Comparison of ENCODE assay signal across 8 cellular contexts in genomic region chr13:40992678-40993077, GRCh38. TPM values are rescaled to one million over a fixed set of nuclear protein-coding genes. Genes with fewer than 3 reads are reported as not detected.
DNase-seq lines count a peak whose midpoint lies in the region; ATAC-seq and TF ChIP-seq lines count a peak whose summit lies in the region.

No MANE protein-coding gene starts in this region.

- H3K18ac ChIP-seq in H9 (ENCODE audit: insufficient read length, low read depth, low read length), result no peak overlapping the region

- H4K91ac ChIP-seq in H9 (ENCODE audit: insufficient read length, low read depth, low read length), result no peak overlapping the region

- H4K8ac ChIP-seq in H9 (replicated peaks; ENCODE audit: insufficient read length, low read depth, low read length), result no peak overlapping the region

- no peak overlapping the region for H2BK20ac ChIP-seq in H9 (ENCODE audit: low read depth, low read length, poor library complexity, severe bottlenecking)

- H3K23me2 ChIP-seq in H9 (ENCODE audit: insufficient read length, low read depth, low read length, poor library complexity, severe bottlenecking), result no peaks in the 10 kb centered on the region

- no peak overlapping the region for H3T11ph ChIP-seq in H9 (ENCODE audit: low read length)

- intact Hi-C loops in activated T-helper 2 cell treated with anti-CD3 and anti-CD28 coated beads, Interferon-gamma antibody, Interleukin-2, Interleukin-4, amounts not matched to agents 10 μg/mL and 5 μg/mL and 100 μg/mL, durations not matched to agents 14 hours and 24 hours and 36 hours (cut with micrococcal nuclease), result loop anchor here (2.0 kb wide), 1 partner anchor 18 kb away; no protein-coding TSS in a partner anchor

- no peak overlapping the region for H3K23ac ChIP-seq in H9 (ENCODE audit: insufficient read length, low read depth, low read length)

- H4K20me1 ChIP-seq in BLaER1 (peaks cover 100% of the 10 kb centered on the region), H9 (ENCODE audit: control insufficient read depth, insufficient read depth, insufficient read length) (no peaks in the 10 kb centered on the region)

- H3K56ac ChIP-seq in H9 (ENCODE audit: insufficient read length, low read depth, low read length), result no peak overlapping the region

- H2AK5ac ChIP-seq in H9 (ENCODE audit: insufficient read length, low read length), result no peak overlapping the region

- TF ChIP-seq CTCF in H9 (conservative IDR thresholded peaks at IDR 0.05), result 0 out of 3 replicates have a peak, but pooled peaks have one; percentile 14

- DNase-seq in H9, result no peak
- DNase-seq in activated T-helper 2 cell treated with anti-CD3 and anti-CD28 coated beads, Interferon-gamma antibody, Interleukin-2, Interleukin-4, amounts not matched to agents 10 μg/mL and 5 μg/mL and 100 μg/mL, durations not matched to agents 14 hours and 24 hours and 36 hours (ENCODE audit: low spot score), result no peak
- DNase-seq in midbrain (lab: John Stamatoyannopoulos, UW), result peak; percentile 33
- DNase-seq in MG63, result no peak
- no peak for DNase-seq in RKO (ENCODE audit: low spot score)
- DNase-seq in NCI-H2029 (lab: John Stamatoyannopoulos, UW), result no peak

- H3K4me2 ChIP-seq in BLaER1, result peak overlapping the region; percentile 69
- H3K4me2 ChIP-seq in H9 (ENCODE audit: insufficient read depth, insufficient read length, low read length), result no peak overlapping the region

- H4K5ac ChIP-seq in H9 (ENCODE audit: insufficient read length, low read depth, low read length), result no peak overlapping the region

- H3K27ac Mint-ChIP-seq in H9, result peak overlapping the region in 2 of 3 experiments; percentile 52 to 87; a peak in 5 of 7 replicates
- H3K27ac Mint-ChIP-seq in activated T-helper 2 cell treated with anti-CD3 and anti-CD28 coated beads, Interferon-gamma antibody, Interleukin-2, Interleukin-4, amounts not matched to agents 10 μg/mL and 5 μg/mL and 100 μg/mL, durations not matched to agents 14 hours and 24 hours and 36 hours, result peak overlapping the region; percentile 68

- H2BK120ac ChIP-seq in H9 (ENCODE audit: low read depth, low read length, poor library complexity, severe bottlenecking), result no peak overlapping the region

- peaks cover 76% of the 10 kb centered on the region for H3K4me1 ChIP-seq in BLaER1
- no peaks in the 10 kb centered on the region for H3K4me1 ChIP-seq in H9 (ENCODE audit: insufficient read depth, low read length)

- no peak overlapping the region for H3K4ac ChIP-seq in H9 (ENCODE audit: low read depth, low read length)

- peak overlapping the region; percentile 68 for H3K27ac ChIP-seq in BLaER1
- H3K27ac ChIP-seq in H9 (ENCODE audit: insufficient read length, low read depth, low read length), result no peak overlapping the region

- H3K9me3 ChIP-seq in BLaER1 (no peaks in the 10 kb centered on the region), H9 (ENCODE audit: control insufficient read depth, low read depth, low read length) (no peaks in the 10 kb centered on the region), MG63 (no peaks in the 10 kb centered on the region)

- H2AFZ ChIP-seq in H9 (ENCODE audit: low read length), result no peak overlapping the region

- peaks cover 0 to 7% of the 10 kb centered on the region in 2 experiments; a peak in 1 of 5 replicates for H3K9me3 Mint-ChIP-seq in H9
- no peaks in the 10 kb centered on the region for H3K9me3 Mint-ChIP-seq in activated T-helper 2 cell treated with anti-CD3 and anti-CD28 coated beads, Interferon-gamma antibody, Interleukin-2, Interleukin-4, amounts not matched to agents 10 μg/mL and 5 μg/mL and 100 μg/mL, durations not matched to agents 14 hours and 24 hours and 36 hours

- no peak for ATAC-seq in HG03025 (IDR thresholded peaks at IDR 0.05; ENCODE audit: low FRiP score, unreplicated experiment)

- no peak overlapping the region for H2BK5ac ChIP-seq in H9 (ENCODE audit: insufficient read length, low read length)

- no peak overlapping the region for H3K4me3 Mint-ChIP-seq in H9
- no peak overlapping the region for H3K4me3 Mint-ChIP-seq in activated T-helper 2 cell treated with anti-CD3 and anti-CD28 coated beads, Interferon-gamma antibody, Interleukin-2, Interleukin-4, amounts not matched to agents 10 μg/mL and 5 μg/mL and 100 μg/mL, durations not matched to agents 14 hours and 24 hours and 36 hours (ENCODE audit: low read depth)

- WGBS in H9 (ENCODE audit: extremely low coverage, insufficient read length, low lambda C conversion rate), result no CpG with 5 or more reads among the region's 1 CpG

- H3K27me3 ChIP-seq in BLaER1 (no peaks in the 10 kb centered on the region), H9 (ENCODE audit: insufficient read depth, low read length) (no peaks in the 10 kb centered on the region), MG63 (no peaks in the 10 kb centered on the region)

- H2BK12ac ChIP-seq in H9 (ENCODE audit: insufficient read length, low read depth, low read length), result no peak overlapping the region

- peaks cover 0 to 9% (median 3%) of the 10 kb centered on the region in 3 experiments; a peak in 3 of 7 replicates for H3K36me3 Mint-ChIP-seq in H9 (ENCODE audit: insufficient read depth in 1 of 3, low read depth in 3 of 3)
- peaks cover 44% of the 10 kb centered on the region for H3K36me3 Mint-ChIP-seq in activated T-helper 2 cell treated with anti-CD3 and anti-CD28 coated beads, Interferon-gamma antibody, Interleukin-2, Interleukin-4, amounts not matched to agents 10 μg/mL and 5 μg/mL and 100 μg/mL, durations not matched to agents 14 hours and 24 hours and 36 hours (ENCODE audit: low read depth)

- H3K79me2 ChIP-seq in H9 (ENCODE audit: insufficient read depth, low read length), result no peaks in the 10 kb centered on the region

- H3K36me3 ChIP-seq in BLaER1, result peaks cover 61% of the 10 kb centered on the region
- H3K36me3 ChIP-seq in MG63, result peaks cover 1% of the 10 kb centered on the region; the same call in 1 of the 2 replicates

- H3K4me1 Mint-ChIP-seq in H9, result peaks cover 19 to 22% of the 10 kb centered on the region in 2 experiments
- peaks cover 64% of the 10 kb centered on the region for H3K4me1 Mint-ChIP-seq in activated T-helper 2 cell treated with anti-CD3 and anti-CD28 coated beads, Interferon-gamma antibody, Interleukin-2, Interleukin-4, amounts not matched to agents 10 μg/mL and 5 μg/mL and 100 μg/mL, durations not matched to agents 14 hours and 24 hours and 36 hours (ENCODE audit: low read depth)

- no peaks in the 10 kb centered on the region for H3K27me3 Mint-ChIP-seq in H9 (ENCODE audit: low read depth)
- H3K27me3 Mint-ChIP-seq in activated T-helper 2 cell treated with anti-CD3 and anti-CD28 coated beads, Interferon-gamma antibody, Interleukin-2, Interleukin-4, amounts not matched to agents 10 μg/mL and 5 μg/mL and 100 μg/mL, durations not matched to agents 14 hours and 24 hours and 36 hours (ENCODE audit: low read depth), result no peaks in the 10 kb centered on the region

- H3K4me3 ChIP-seq in BLaER1, result no peak overlapping the region
- H3K4me3 ChIP-seq in MG63, result no peak overlapping the region

- H3K9ac ChIP-seq in BLaER1, result peak overlapping the region; percentile 26; the same call in 1 of the 2 replicates
- no peak overlapping the region for H3K9ac ChIP-seq in H9 (ENCODE audit: extremely low read depth, insufficient read length, low read length)

- H3K14ac ChIP-seq in H9 (ENCODE audit: insufficient read depth, low read length), result no peak overlapping the region

- H2BK15ac ChIP-seq in H9 (ENCODE audit: low read depth, low read length), result no peak overlapping the region

- H3K79me1 ChIP-seq in H9 (ENCODE audit: insufficient read depth, low read depth, low read length, poor library complexity, severe bottlenecking), result no peaks in the 10 kb centered on the region

RNA-seq across cellular contexts. Expression of gene ELF1, which starts 26.4 kb away (rescaled TPM):
- 14.8 and 15.5 TPM in 2 replicates for total RNA-seq in H9 (2021)
- 65.3 and 68.1 TPM in 2 replicates for total RNA-seq in activated T-helper 2 cell treated with anti-CD3 and anti-CD28 coated beads, Interferon-gamma antibody, Interleukin-2, Interleukin-4, amounts not matched to agents 10 μg/mL and 5 μg/mL and 100 μg/mL, durations not matched to agents 14 hours and 24 hours and 36 hours
- 6.7 and 11.3 TPM in 2 replicates for total RNA-seq in MG63 (2014; rRNA removed; shearing (Covaris generic); ENCODE audit: low replicate concordance)
